In the genomic region with DNA sequence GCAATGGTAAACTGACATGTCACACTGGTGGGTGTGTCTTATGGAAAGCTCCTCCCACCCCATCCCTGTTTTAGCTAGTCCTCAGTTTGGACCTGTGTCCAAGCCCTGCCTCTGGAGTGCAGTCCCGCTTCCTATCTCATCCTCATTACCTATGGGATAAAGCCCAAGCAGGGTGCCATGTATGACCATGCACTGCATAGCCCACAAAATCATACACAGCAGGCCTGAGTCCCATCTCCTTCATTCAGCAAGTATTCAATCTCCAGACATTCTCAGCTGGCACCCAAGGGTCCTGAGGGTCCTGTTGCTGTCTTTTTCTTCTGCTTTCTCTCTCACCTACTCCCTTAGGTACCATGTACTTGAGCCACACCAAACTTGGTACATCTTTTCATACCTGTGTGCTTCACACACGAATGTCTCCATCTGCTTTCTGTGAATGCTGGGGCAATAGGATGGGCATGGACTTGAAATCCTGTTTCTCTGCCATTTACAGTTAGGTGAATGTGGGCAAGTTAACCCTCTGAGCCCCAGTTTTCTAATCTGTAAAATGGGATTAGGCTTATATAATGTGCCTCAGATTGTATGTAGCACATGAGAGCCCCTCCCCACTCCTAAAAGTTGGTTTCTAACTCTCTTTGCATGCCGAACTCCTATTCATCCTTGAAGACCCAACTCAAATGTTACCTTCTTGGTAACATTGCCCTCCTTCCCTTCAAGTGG, we compare ENCODE assay signal across 24 cellular contexts. TPM values are rescaled to one million over a fixed set of nuclear protein-coding genes. Genes with fewer than 3 reads are reported as not detected.
DNase-seq lines count a peak whose midpoint lies in the region; TF ChIP-seq lines count a peak whose summit lies in the region.
"Had no signal": no experiment of that assay in that cellular context is flagged by ENCODE, and none has a peak within 500 bp of the region (broad histone marks: within the 10 kb centered on the region; RNA-seq: fewer than 3 reads in every experiment).

No MANE protein-coding gene starts in this region.

- no peaks in the 10 kb centered on the region for H3K9me3 ChIP-seq in muscle layer of duodenum (ENCODE audit: control insufficient read depth in 1 of 2, low read length in 2 of 2)
- no peaks in the 10 kb centered on the region for H3K9me3 ChIP-seq in right atrium auricular region
- no peaks in the 10 kb centered on the region for H3K9me3 ChIP-seq in prostate gland
- H3K9me3 ChIP-seq: adrenal gland, thyroid gland had no signal

- H3K9me3 Mint-ChIP-seq in endothelial cell (ENCODE audit: unreplicated experiment) = peaks cover 5% of the 10 kb centered on the region

- peaks cover 9% of the 10 kb centered on the region for H3K36me3 Mint-ChIP-seq in endothelial cell (ENCODE audit: low read depth, unreplicated experiment)
- H3K36me3 Mint-ChIP-seq: CD4-positive, alpha-beta memory T cell had no signal

- H3K27ac Mint-ChIP-seq in endothelial cell (ENCODE audit: unreplicated experiment) = peak overlapping the region; percentile 67

- H3K36me3 ChIP-seq in muscle layer of duodenum (ENCODE audit: control insufficient read depth in 1 of 2, insufficient read depth in 2 of 2, low read length in 2 of 2) (no peaks in the 10 kb centered on the region), right atrium auricular region (no peaks in the 10 kb centered on the region), prostate gland (no peaks in the 10 kb centered on the region)
- H3K36me3 ChIP-seq: adrenal gland, thyroid gland had no signal

- peaks cover 18% of the 10 kb centered on the region for H3K27me3 Mint-ChIP-seq in endothelial cell (ENCODE audit: unreplicated experiment)
- H3K27me3 Mint-ChIP-seq: CD4-positive, alpha-beta memory T cell had no signal

- CTCF ChIA-PET in RWPE1 (lab: Yijun Ruan, JAX) = interaction anchor here (0.8 kb wide), 1 partner anchor 60 kb away, joined by 3 read pairs; no protein-coding TSS in a partner anchor

- POLR2A ChIA-PET in RWPE1 (lab: Yijun Ruan, JAX; ENCODE audit: low non-redundant PET) = no interaction called here

- peaks cover 3% of the 10 kb centered on the region for H3K4me1 Mint-ChIP-seq in endothelial cell (ENCODE audit: unreplicated experiment)

- peak overlapping the region; percentile 65 for H3K4me3 Mint-ChIP-seq in endothelial cell (ENCODE audit: unreplicated experiment)
- H3K4me3 Mint-ChIP-seq: CD4-positive, alpha-beta memory T cell had no signal

- intact Hi-C loops in prostate gland (cut with DNase I) = loop anchor here (5.0 kb wide), 1 partner anchor 71 kb away; no protein-coding TSS in a partner anchor

- TF ChIP-seq CTCF in RWPE1 (conservative IDR thresholded peaks at IDR 0.05; ENCODE audit: low read depth) = no peak
- TF ChIP-seq CTCF in endothelial cell (IDR thresholded peaks at IDR 0.05; ENCODE audit: unreplicated experiment) = no peak
- TF ChIP-seq CTCF in right atrium auricular region (IDR thresholded peaks at IDR 0.05) = no peak
- TF ChIP-seq CTCF in prostate gland (IDR thresholded peaks at IDR 0.05) = no peak

- H3K27me3 ChIP-seq in muscle layer of duodenum (ENCODE audit: low read depth, low read length) = no peaks in the 10 kb centered on the region
- no peaks in the 10 kb centered on the region for H3K27me3 ChIP-seq in right atrium auricular region
- no peaks in the 10 kb centered on the region for H3K27me3 ChIP-seq in prostate gland (replicated peaks; ENCODE audit: insufficient read depth)
- H3K27me3 ChIP-seq: adrenal gland, thyroid gland had no signal

- no peak for TF ChIP-seq POLR2A in prostate gland (IDR thresholded peaks at IDR 0.05)

- WGBS in prostate gland = 92% methylated on average over 3 of the region's 3 CpGs

- H3K4me1 ChIP-seq in muscle layer of duodenum (ENCODE audit: control insufficient read depth in 1 of 2, insufficient read depth in 2 of 2, low read length in 2 of 2) (peaks cover 6 to 53% of the 10 kb centered on the region in 2 donors), right atrium auricular region (peaks cover 0 to 12% of the 10 kb centered on the region in 2 donors), prostate gland (replicated peaks) (no peaks in the 10 kb centered on the region)
- H3K4me1 ChIP-seq: adrenal gland had no signal

- H3K27ac ChIP-seq in RWPE1 = peak overlapping the region; percentile 100
- H3K27ac ChIP-seq in muscle layer of duodenum (ENCODE audit: low read length) = peak overlapping the region; percentile 22
- H3K27ac ChIP-seq in right atrium auricular region = no peak overlapping the region
- H3K27ac ChIP-seq in prostate gland = no peak overlapping the region
- H3K27ac ChIP-seq: adrenal gland had no signal

- H3K4me3 ChIP-seq in muscle layer of duodenum (ENCODE audit: low read depth in 1 of 2, low read length in 2 of 2) (no peak overlapping the region), right atrium auricular region (no peak overlapping the region), prostate gland (no peak overlapping the region)
- H3K4me3 ChIP-seq: adrenal gland, thyroid gland had no signal

- peak; percentile 33 for DNase-seq in ELR (ENCODE audit: low read depth)
- no peak for DNase-seq in RWPE1 (ENCODE audit: low spot score)
- DNase-seq in endothelial cell (ENCODE audit: low spot score) = no peak
- DNase-seq in C1 segment of cervical spinal cord (lab: John Stamatoyannopoulos, UW) = no peak
- no peak for DNase-seq in NCI-H774 (lab: John Stamatoyannopoulos, UW)
- DNase-seq in right atrium auricular region (ENCODE audit: low spot score) = no peak
- DNase-seq in prostate gland (ENCODE audit: low spot score) = no peak
- DNase-seq: activated CD4-positive, CD25-positive, alpha-beta regulatory T cell; activated effector memory CD4-positive, alpha-beta T cell treated with anti-CD3 and anti-CD28 coated beads, Interleukin-2, amount 50 U/mL, for 16 hours; adrenal gland; CD4-positive, alpha-beta memory T cell; cerebellar nuclear complex; DMS79 treated with DMSO at 0.1 percent for 48 hours; effector CD8-positive, alpha-beta T cell; Karpas-422; kidney glomerular epithelial cell; mesendoderm; NCI-H1105; NCI-H2107; NCI-H524; T-helper 9 cell had no signal

RNA-seq across cellular contexts. Expression of gene TNS4, which starts 28.5 kb away (rescaled TPM):
- total RNA-seq in endothelial cell (ENCODE audit: unreplicated experiment) (0.08 TPM), right atrium auricular region (not detected), prostate gland (10 to 100 TPM; 51.3 to 56.1 TPM)
- total RNA-seq: pulmonary artery endothelial cell had no signal

RNA-seq across cellular contexts. Expression of gene IGFBP4, which starts 29.6 kb away (rescaled TPM):
- total RNA-seq in endothelial cell (ENCODE audit: unreplicated experiment) (1,531 TPM), right atrium auricular region (100 to 1,000 TPM in 1 of 2 donors, 10 to 100 TPM in 1; 81.0 to 237 TPM), prostate gland (100 to 1,000 TPM; 132 to 154 TPM)

RNA-seq across cellular contexts. Expression of gene TOP2A, which starts 55.2 kb away (rescaled TPM):
- 28.3 TPM for total RNA-seq in endothelial cell (ENCODE audit: unreplicated experiment)
- 1 to 10 TPM in 1 of 2 donors, under 1 TPM in 1; 0.31 to 3.7 TPM for total RNA-seq in right atrium auricular region
- total RNA-seq in prostate gland = 10 to 100 TPM in 1 of 2 donors, 1 to 10 TPM in 1; 3.1 to 15.9 TPM

Comparison
In these comparisons a context has a peak if more than half of its experiments do, and no peak if none do; other contexts are left out.
1. H3K27ac ChIP-seq: peak in RWPE1 (single experiment) and muscle layer of duodenum (single experiment); none in right atrium auricular region (0 of 2) and prostate gland (0 of 2).
2. RNA of gene TNS4, which starts 28.5 kb away (total RNA-seq): 51.3 to 56.1 TPM in prostate gland; 0.08 TPM in endothelial cell (single experiment) and not detected in right atrium auricular region; every median in the first group is over 10 times any median in the second.